ENCODE assay signal across 2 cellular contexts in the genomic region with DNA sequence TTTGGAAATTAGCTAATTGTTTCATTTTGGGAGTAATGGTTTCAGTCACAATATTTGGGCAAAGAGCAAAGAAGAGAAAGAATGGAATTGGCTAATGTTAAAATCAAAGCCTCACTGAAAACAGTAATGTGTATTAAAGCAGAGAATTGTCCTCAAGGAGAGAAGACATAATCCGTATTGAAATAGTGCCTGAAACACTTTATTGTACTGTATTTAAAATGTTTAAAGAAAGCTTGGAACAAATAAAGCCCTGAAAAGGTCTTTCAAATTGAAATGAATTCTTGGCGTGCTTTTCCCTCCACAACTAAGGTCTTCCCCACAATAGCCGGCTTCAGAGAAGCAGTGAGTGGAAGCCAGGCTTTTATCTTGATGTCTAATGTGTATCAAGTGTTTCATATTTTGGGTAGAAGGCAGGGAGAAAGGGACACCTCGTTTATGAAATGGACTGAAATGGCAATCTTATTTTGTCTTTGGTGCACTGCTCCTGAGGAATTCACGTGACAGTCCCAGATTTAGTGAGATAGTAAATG.
TF ChIP-seq lines count a peak whose summit lies in the region.

No MANE protein-coding gene starts in this region.

TF ChIP-seq in WTC11, 78 proteins besides CTCF, POLR2A, EP300 and RAD21 (continues in another document):
- TF ChIP-seq ESRRA (CRISPR knock-in tag; IDR thresholded peaks at IDR 0.05; ENCODE audit: borderline replicate concordance) (no peak), E2F5 (CRISPR knock-in tag; IDR thresholded peaks at IDR 0.05) (no peak), ZNF263 (CRISPR knock-in tag; IDR thresholded peaks at IDR 0.05; ENCODE audit: low read depth) (no peak), GRHL2 (CRISPR knock-in tag; IDR thresholded peaks at IDR 0.05; ENCODE audit: insufficient replicate concordance, severe bottlenecking) (no peak), ZSCAN18 (CRISPR knock-in tag; IDR thresholded peaks at IDR 0.05) (no peak), FOXP1 (CRISPR knock-in tag; IDR thresholded peaks at IDR 0.05; ENCODE audit: borderline replicate concordance) (no peak), KAT7 (CRISPR knock-in tag; IDR thresholded peaks at IDR 0.05; ENCODE audit: borderline replicate concordance) (no peak), TCF7 (CRISPR knock-in tag; IDR thresholded peaks at IDR 0.05; ENCODE audit: low read depth) (no peak), ERG (CRISPR knock-in tag; IDR thresholded peaks at IDR 0.05) (no peak), SOX15 (CRISPR knock-in tag; IDR thresholded peaks at IDR 0.05) (no peak), CBFB (CRISPR knock-in tag; IDR thresholded peaks at IDR 0.05; ENCODE audit: low read depth) (no peak)
- TF ChIP-seq, protein P1, sequence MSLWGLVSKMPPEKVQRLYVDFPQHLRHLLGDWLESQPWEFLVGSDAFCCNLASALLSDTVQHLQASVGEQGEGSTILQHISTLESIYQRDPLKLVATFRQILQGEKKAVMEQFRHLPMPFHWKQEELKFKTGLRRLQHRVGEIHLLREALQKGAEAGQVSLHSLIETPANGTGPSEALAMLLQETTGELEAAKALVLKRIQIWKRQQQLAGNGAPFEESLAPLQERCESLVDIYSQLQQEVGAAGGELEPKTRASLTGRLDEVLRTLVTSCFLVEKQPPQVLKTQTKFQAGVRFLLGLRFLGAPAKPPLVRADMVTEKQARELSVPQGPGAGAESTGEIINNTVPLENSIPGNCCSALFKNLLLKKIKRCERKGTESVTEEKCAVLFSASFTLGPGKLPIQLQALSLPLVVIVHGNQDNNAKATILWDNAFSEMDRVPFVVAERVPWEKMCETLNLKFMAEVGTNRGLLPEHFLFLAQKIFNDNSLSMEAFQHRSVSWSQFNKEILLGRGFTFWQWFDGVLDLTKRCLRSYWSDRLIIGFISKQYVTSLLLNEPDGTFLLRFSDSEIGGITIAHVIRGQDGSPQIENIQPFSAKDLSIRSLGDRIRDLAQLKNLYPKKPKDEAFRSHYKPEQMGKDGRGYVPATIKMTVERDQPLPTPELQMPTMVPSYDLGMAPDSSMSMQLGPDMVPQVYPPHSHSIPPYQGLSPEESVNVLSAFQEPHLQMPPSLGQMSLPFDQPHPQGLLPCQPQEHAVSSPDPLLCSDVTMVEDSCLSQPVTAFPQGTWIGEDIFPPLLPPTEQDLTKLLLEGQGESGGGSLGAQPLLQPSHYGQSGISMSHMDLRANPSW (CRISPR knock-in tag; conservative IDR thresholded peaks at IDR 0.05; ENCODE audit: low read depth) = no peak
- TF ChIP-seq, protein P2, sequence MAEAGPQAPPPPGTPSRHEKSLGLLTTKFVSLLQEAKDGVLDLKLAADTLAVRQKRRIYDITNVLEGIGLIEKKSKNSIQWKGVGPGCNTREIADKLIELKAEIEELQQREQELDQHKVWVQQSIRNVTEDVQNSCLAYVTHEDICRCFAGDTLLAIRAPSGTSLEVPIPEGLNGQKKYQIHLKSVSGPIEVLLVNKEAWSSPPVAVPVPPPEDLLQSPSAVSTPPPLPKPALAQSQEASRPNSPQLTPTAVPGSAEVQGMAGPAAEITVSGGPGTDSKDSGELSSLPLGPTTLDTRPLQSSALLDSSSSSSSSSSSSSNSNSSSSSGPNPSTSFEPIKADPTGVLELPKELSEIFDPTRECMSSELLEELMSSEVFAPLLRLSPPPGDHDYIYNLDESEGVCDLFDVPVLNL (CRISPR knock-in tag; IDR thresholded peaks at IDR 0.05; ENCODE audit: borderline replicate concordance, low read depth) = no peak
- TF ChIP-seq, protein P3, sequence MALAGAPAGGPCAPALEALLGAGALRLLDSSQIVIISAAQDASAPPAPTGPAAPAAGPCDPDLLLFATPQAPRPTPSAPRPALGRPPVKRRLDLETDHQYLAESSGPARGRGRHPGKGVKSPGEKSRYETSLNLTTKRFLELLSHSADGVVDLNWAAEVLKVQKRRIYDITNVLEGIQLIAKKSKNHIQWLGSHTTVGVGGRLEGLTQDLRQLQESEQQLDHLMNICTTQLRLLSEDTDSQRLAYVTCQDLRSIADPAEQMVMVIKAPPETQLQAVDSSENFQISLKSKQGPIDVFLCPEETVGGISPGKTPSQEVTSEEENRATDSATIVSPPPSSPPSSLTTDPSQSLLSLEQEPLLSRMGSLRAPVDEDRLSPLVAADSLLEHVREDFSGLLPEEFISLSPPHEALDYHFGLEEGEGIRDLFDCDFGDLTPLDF (CRISPR knock-in tag; IDR thresholded peaks at IDR 0.05) = no peak
- TF ChIP-seq, protein P4, sequence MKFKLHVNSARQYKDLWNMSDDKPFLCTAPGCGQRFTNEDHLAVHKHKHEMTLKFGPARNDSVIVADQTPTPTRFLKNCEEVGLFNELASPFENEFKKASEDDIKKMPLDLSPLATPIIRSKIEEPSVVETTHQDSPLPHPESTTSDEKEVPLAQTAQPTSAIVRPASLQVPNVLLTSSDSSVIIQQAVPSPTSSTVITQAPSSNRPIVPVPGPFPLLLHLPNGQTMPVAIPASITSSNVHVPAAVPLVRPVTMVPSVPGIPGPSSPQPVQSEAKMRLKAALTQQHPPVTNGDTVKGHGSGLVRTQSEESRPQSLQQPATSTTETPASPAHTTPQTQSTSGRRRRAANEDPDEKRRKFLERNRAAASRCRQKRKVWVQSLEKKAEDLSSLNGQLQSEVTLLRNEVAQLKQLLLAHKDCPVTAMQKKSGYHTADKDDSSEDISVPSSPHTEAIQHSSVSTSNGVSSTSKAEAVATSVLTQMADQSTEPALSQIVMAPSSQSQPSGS (CRISPR knock-in tag; IDR thresholded peaks at IDR 0.05; ENCODE audit: borderline replicate concordance, low read depth) = no peak

TF ChIP-seq in H1, 55 proteins besides CTCF, POLR2A, EP300 and RAD21:
- TF ChIP-seq, protein P5, sequence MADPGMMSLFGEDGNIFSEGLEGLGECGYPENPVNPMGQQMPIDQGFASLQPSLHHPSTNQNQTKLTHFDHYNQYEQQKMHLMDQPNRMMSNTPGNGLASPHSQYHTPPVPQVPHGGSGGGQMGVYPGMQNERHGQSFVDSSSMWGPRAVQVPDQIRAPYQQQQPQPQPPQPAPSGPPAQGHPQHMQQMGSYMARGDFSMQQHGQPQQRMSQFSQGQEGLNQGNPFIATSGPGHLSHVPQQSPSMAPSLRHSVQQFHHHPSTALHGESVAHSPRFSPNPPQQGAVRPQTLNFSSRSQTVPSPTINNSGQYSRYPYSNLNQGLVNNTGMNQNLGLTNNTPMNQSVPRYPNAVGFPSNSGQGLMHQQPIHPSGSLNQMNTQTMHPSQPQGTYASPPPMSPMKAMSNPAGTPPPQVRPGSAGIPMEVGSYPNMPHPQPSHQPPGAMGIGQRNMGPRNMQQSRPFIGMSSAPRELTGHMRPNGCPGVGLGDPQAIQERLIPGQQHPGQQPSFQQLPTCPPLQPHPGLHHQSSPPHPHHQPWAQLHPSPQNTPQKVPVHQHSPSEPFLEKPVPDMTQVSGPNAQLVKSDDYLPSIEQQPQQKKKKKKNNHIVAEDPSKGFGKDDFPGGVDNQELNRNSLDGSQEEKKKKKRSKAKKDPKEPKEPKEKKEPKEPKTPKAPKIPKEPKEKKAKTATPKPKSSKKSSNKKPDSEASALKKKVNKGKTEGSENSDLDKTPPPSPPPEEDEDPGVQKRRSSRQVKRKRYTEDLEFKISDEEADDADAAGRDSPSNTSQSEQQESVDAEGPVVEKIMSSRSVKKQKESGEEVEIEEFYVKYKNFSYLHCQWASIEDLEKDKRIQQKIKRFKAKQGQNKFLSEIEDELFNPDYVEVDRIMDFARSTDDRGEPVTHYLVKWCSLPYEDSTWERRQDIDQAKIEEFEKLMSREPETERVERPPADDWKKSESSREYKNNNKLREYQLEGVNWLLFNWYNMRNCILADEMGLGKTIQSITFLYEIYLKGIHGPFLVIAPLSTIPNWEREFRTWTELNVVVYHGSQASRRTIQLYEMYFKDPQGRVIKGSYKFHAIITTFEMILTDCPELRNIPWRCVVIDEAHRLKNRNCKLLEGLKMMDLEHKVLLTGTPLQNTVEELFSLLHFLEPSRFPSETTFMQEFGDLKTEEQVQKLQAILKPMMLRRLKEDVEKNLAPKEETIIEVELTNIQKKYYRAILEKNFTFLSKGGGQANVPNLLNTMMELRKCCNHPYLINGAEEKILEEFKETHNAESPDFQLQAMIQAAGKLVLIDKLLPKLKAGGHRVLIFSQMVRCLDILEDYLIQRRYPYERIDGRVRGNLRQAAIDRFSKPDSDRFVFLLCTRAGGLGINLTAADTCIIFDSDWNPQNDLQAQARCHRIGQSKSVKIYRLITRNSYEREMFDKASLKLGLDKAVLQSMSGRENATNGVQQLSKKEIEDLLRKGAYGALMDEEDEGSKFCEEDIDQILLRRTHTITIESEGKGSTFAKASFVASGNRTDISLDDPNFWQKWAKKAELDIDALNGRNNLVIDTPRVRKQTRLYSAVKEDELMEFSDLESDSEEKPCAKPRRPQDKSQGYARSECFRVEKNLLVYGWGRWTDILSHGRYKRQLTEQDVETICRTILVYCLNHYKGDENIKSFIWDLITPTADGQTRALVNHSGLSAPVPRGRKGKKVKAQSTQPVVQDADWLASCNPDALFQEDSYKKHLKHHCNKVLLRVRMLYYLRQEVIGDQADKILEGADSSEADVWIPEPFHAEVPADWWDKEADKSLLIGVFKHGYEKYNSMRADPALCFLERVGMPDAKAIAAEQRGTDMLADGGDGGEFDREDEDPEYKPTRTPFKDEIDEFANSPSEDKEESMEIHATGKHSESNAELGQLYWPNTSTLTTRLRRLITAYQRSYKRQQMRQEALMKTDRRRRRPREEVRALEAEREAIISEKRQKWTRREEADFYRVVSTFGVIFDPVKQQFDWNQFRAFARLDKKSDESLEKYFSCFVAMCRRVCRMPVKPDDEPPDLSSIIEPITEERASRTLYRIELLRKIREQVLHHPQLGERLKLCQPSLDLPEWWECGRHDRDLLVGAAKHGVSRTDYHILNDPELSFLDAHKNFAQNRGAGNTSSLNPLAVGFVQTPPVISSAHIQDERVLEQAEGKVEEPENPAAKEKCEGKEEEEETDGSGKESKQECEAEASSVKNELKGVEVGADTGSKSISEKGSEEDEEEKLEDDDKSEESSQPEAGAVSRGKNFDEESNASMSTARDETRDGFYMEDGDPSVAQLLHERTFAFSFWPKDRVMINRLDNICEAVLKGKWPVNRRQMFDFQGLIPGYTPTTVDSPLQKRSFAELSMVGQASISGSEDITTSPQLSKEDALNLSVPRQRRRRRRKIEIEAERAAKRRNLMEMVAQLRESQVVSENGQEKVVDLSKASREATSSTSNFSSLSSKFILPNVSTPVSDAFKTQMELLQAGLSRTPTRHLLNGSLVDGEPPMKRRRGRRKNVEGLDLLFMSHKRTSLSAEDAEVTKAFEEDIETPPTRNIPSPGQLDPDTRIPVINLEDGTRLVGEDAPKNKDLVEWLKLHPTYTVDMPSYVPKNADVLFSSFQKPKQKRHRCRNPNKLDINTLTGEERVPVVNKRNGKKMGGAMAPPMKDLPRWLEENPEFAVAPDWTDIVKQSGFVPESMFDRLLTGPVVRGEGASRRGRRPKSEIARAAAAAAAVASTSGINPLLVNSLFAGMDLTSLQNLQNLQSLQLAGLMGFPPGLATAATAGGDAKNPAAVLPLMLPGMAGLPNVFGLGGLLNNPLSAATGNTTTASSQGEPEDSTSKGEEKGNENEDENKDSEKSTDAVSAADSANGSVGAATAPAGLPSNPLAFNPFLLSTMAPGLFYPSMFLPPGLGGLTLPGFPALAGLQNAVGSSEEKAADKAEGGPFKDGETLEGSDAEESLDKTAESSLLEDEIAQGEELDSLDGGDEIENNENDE (IDR thresholded peaks at IDR 0.05; ENCODE audit: insufficient replicate concordance, low read length) = no peak
- TF ChIP-seq CBX5 (IDR thresholded peaks at IDR 0.05; ENCODE audit: low read depth, low read length) (no peak), MAFK (IDR thresholded peaks at IDR 0.05; ENCODE audit: low read depth, low read length) (no peak), NANOG (IDR thresholded peaks at IDR 0.05; ENCODE audit: insufficient read depth, low read depth, low read length, poor library complexity, severe bottlenecking) (no peak), CREB1 (IDR thresholded peaks at IDR 0.05) (no peak), BCL11A (IDR thresholded peaks at IDR 0.05; ENCODE audit: low read depth in 2 of 2, low read length in 2 of 2) (no peak), RBBP5 (IDR thresholded peaks at IDR 0.05; ENCODE audit: borderline replicate concordance, low read depth, low read length) (no peak), NRF1 (IDR thresholded peaks at IDR 0.05; ENCODE audit: low read depth, low read length) (no peak), YY1 (IDR thresholded peaks at IDR 0.05; ENCODE audit: low read depth, low read length) (no peak), POLR2AphosphoS5 (IDR thresholded peaks at IDR 0.05; ENCODE audit: low read depth, low read length) (no peak), SRF (IDR thresholded peaks at IDR 0.05; ENCODE audit: low read depth, low read length) (no peak), HDAC6 (IDR thresholded peaks at IDR 0.05; ENCODE audit: low read depth, low read length) (no peak), POU5F1 (IDR thresholded peaks at IDR 0.05; ENCODE audit: low read depth, low read length) (no peak), USF2 (IDR thresholded peaks at IDR 0.05; ENCODE audit: low read length) (no peak), FOSL1 (IDR thresholded peaks at IDR 0.05; ENCODE audit: insufficient read depth, low read depth, low read length) (no peak), HDAC2 (IDR thresholded peaks at IDR 0.05; ENCODE audit: borderline replicate concordance in 1 of 2, low read depth in 2 of 2, low read length in 2 of 2) (no peak), SP1 (IDR thresholded peaks at IDR 0.05; ENCODE audit: low read depth, low read length) (no peak), PHF8 (conservative IDR thresholded peaks at IDR 0.05; ENCODE audit: low read depth, low read length) (no peak)
